In the genomic region with DNA sequence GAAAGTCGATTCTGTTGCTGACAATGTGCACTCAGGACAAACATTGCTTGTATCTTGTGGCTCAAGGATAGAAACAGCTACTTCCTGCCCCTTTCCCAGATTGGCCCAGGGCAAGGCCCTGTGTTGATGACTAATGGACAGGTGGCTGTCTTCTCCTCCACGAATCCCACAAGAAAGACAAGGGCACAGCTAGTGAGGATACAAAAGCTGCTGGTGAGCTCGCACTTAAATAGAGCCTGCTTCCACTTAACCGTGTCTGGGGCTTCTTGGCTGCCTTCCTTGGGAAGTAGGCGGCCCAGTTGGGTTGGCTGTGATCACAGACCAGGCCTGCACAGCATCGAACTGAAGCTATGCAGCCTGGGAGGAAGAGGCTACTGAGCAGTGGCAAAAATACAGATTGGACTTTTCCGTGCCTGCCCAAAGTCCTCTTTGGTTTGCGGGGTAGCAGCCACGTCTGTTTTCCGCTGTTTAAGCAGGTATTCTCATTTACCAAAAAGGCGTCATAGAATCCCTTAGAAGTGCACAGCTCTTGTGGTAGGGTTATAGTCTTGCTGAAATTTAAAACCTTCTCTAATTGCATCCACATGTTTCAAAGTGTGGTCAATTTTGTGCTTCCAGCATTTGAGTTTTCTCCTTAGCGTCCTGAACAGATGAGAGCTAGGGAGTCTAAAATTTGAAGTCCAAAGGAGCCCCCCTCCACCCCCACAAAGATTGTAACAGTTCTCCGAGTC, we compare ENCODE assay signal across 10 cellular contexts. TPM values are rescaled to one million over a fixed set of nuclear protein-coding genes. Genes with fewer than 3 reads are reported as not detected.
DNase-seq lines count a peak whose midpoint lies in the region; ATAC-seq and TF ChIP-seq lines count a peak whose summit lies in the region.
"Had no signal": no experiment of that assay in that cellular context is flagged by ENCODE, and none has a peak within 500 bp of the region (broad histone marks: within the 10 kb centered on the region; RNA-seq: fewer than 3 reads in every experiment).

No MANE protein-coding gene starts in this region.

- DNase-seq in LHCN-M2 (ENCODE audit: low read depth) (peak; percentile 94), cardiac fibroblast (ENCODE audit: low read depth in 2 of 2) (peak; percentile 46 to 77), left lobe of liver (ENCODE audit: low spot score) (no peak), transverse colon (no peak), amniotic stem cell (lab: John Stamatoyannopoulos, UW) (no peak), GM19238 (ENCODE audit: insufficient read length, low spot score) (no peak), OCI-M1 (lab: John Stamatoyannopoulos, UW) (no peak)
- no peak for DNase-seq in activated naive CD4-positive, alpha-beta T cell (lab: John Stamatoyannopoulos, UW)
- DNase-seq: activated CD4-positive, alpha-beta T cell treated with anti-CD3 and anti-CD28 coated beads, Interleukin-2, amount 10 ng/mL, durations not matched to agents 24 days and 14 days had no signal

- H3K36me3 ChIP-seq in transverse colon = peaks cover 1 to 31% (median 3%) of the 10 kb centered on the region in 4 donors

- H3K4me1 ChIP-seq in transverse colon = peaks cover 16 to 47% (median 21%) of the 10 kb centered on the region in 4 donors

- no peak for TF ChIP-seq CTCF in cardiac fibroblast (IDR thresholded peaks at IDR 0.05; ENCODE audit: low read depth, low read length)
- no peak for TF ChIP-seq CTCF in transverse colon (IDR thresholded peaks at IDR 0.05)

- H3K4me3 ChIP-seq in cardiac fibroblast (replicated peaks in 1 of 2; ENCODE audit: low read depth in 2 of 2, low read length in 2 of 2) (peak overlapping the region in 1 of 2 donors; percentile 11), transverse colon (no peak overlapping the region)
- H3K4me3 ChIP-seq: K562 had no signal

- ATAC-seq in left lobe of liver = peak; percentile 22

- intact Hi-C loops in transverse colon (cut with DNase I; ENCODE audit: low total_unique reads) = loop anchor here (5.0 kb wide), 1 partner anchor 302 kb away; no protein-coding TSS in a partner anchor

- peak overlapping the region; percentile 65 to 84 (median 82) for H3K27ac ChIP-seq in transverse colon

- H3K27me3 ChIP-seq in transverse colon = no peaks in the 10 kb centered on the region

- TF ChIP-seq EP300 in transverse colon (IDR thresholded peaks at IDR 0.05; ENCODE audit: low read depth) = no peak

- TF ChIP-seq POLR2A in transverse colon (IDR thresholded peaks at IDR 0.05) = no peak

- no peaks in the 10 kb centered on the region for H3K9me3 ChIP-seq in transverse colon

- WGBS in transverse colon (ENCODE audit: low coverage in 1 of 2), 2 donors = 40 to 71% methylated on average over 6 to 13 of the region's 13 CpGs

- in situ Hi-C loops in transverse colon (cut with MboI; ENCODE audit: low pct_ligation_motif_present in 1 of 4, low pct_unique_long_range_greater_than_20kb in 1 of 4, low sequenced_read_pairs in 3 of 4) = loop anchor here in 1 of 4 donors (10.0 kb wide), 1 partner anchor 209 kb away; no protein-coding TSS in a partner anchor

RNA-seq across cellular contexts. Expression of a gene that starts 23.1 kb away (rescaled TPM):
- total RNA-seq in LHCN-M2 (2014; rRNA removed) = 39.1 and 59.8 TPM in 2 replicates
- 56.3 TPM for polyA plus RNA-seq in LHCN-M2 (2012)
- 34.7 TPM for total RNA-seq in left lobe of liver
- 10 to 100 TPM; 26.5 to 58.0 (median 32.7) TPM for total RNA-seq in transverse colon

RNA-seq across cellular contexts. Expression of a gene that starts 58.2 kb away (rescaled TPM):
- total RNA-seq in LHCN-M2 (2014; rRNA removed) (30.1 and 31.1 TPM in 2 replicates), left lobe of liver (8.7 TPM), transverse colon (10 to 100 TPM; 12.3 to 22.1 (median 15.6) TPM)
- 10.4 TPM for polyA plus RNA-seq in LHCN-M2 (2012)

RNA-seq across cellular contexts. Expression of a gene that starts 58.2 kb away (rescaled TPM):
- 0.06 TPM in 1 of 2 replicates, not detected in the other for total RNA-seq in LHCN-M2 (2014; rRNA removed)
- not detected for polyA plus RNA-seq in LHCN-M2 (2012)
- total RNA-seq in left lobe of liver = not detected
- total RNA-seq in transverse colon = under 1 TPM in 1 of 4 donors, not detected in 3; 0.27 TPM
- total RNA-seq: activated CD4-positive, alpha-beta T cell treated with anti-CD3 and anti-CD28 coated beads, Interleukin-2, amount 10 ng/mL, durations not matched to agents 24 days and 14 days; K562 had no signal

Comparison
In these comparisons a context has a peak if more than half of its experiments do, and no peak if none do; other contexts are left out.
1. DNase-seq: peak in LHCN-M2 (single experiment) and cardiac fibroblast (2 of 2); none in left lobe of liver (single experiment), transverse colon (single experiment), amniotic stem cell (single experiment), GM19238 (single experiment), activated naive CD4-positive, alpha-beta T cell (0 of 4) and OCI-M1 (single experiment).